In genomic region chr6:57433790-57434189, GRCh38 we compare ENCODE assay signal across 8 cellular contexts.
DNase-seq lines count a peak whose midpoint lies in the region; ATAC-seq, FAIRE-seq and TF ChIP-seq lines count a peak whose summit lies in the region.
"Not testable (repeated sequence)": the region's sequence is repeated elsewhere in the genome, so short reads cannot be mapped to it uniquely, and the experiment has no call there.

No MANE protein-coding gene starts in this region.

- not testable (repeated sequence) for H3K4me3 Mint-ChIP-seq in HFFc6

- H4K20me1 ChIP-seq in BLaER1; Loucy (ENCODE audit: insufficient read depth, low read length, poor library complexity, severe bottlenecking); GM12878 (ENCODE audit: control insufficient read depth, insufficient read depth); fibroblast of lung (ENCODE audit: control insufficient read depth, extremely low read depth, insufficient read depth, low read length); osteoblast (ENCODE audit: insufficient read depth, low read length): not testable (repeated sequence)

- not testable (repeated sequence) for H4K8ac ChIP-seq in mesenchymal stem cell (ENCODE audit: low read length)

- CTCF ChIA-PET in GM12878 (lab: Yijun Ruan, JAX): interaction anchor here (2.0 kb wide), 1 partner anchor 13 kb away, joined by 8 read pairs; no protein-coding TSS in a partner anchor

- H2BK15ac ChIP-seq in mesenchymal stem cell (ENCODE audit: low read depth, poor library complexity, severe bottlenecking): not testable (repeated sequence)

- RAD21 ChIA-PET in GM12878 (lab: Charles Lee; ENCODE audit: unreplicated experiment): not testable (repeated sequence)

- DNase-seq in HFFc6; GM12878 (ENCODE audit: low read depth, low spot score); fibroblast of lung (ENCODE audit: low read depth in 2 of 2); mesenchymal stem cell; osteoblast (ENCODE audit: insufficient read length, low spot score, missing footprints); vagina (ENCODE audit: extremely low spot score in 2 of 2): not testable (repeated sequence)

- H3F3A ChIP-seq in Loucy (ENCODE audit: low read depth): not testable (repeated sequence)

- not testable (repeated sequence) for BruUV-seq in GM12878 (replicated peaks; lab: Mats Ljungman, UMichigan)

- FAIRE-seq in GM12878 (lab: Jason Lieb, UNC): not testable (repeated sequence)

- TF ChIP-seq CTCF in HFFc6 (IDR thresholded peaks at IDR 0.05); Loucy (conservative IDR thresholded peaks at IDR 0.05; ENCODE audit: low read length); GM12878 (IDR thresholded peaks at IDR 0.05 in 2 of 3, conservative IDR thresholded peaks at IDR 0.05 in 1 of 3; ENCODE audit: control insufficient read depth in 2 of 3, extremely low read depth in 1 of 3, insufficient read depth in 1 of 3, low read depth in 3 of 3, low read length in 3 of 3); fibroblast of lung (conservative IDR thresholded peaks at IDR 0.05 in 1 of 2, IDR thresholded peaks at IDR 0.05 in 1 of 2; ENCODE audit: low read depth in 1 of 2, low read length in 2 of 2); osteoblast (IDR thresholded peaks at IDR 0.05; ENCODE audit: extremely low read depth, low read depth, low read length); vagina (IDR thresholded peaks at IDR 0.05): not testable (repeated sequence)

- not testable (repeated sequence) for TF ChIP-seq POLR2A in GM12878 (IDR thresholded peaks at IDR 0.05; ENCODE audit: low read depth, low read length); vagina (IDR thresholded peaks at IDR 0.05)

- peak overlapping the region; percentile 69 for H3K27ac Mint-ChIP-seq in HFFc6

- not testable (repeated sequence) for H3K9me3 Mint-ChIP-seq in HFFc6

- not testable (repeated sequence) for H3K23ac ChIP-seq in mesenchymal stem cell (ENCODE audit: low read length in 2 of 2)

- H3K27ac ChIP-seq in BLaER1 (peak overlapping the region; percentile 91), GM12878 (ENCODE audit: control insufficient read depth, insufficient read depth) (peak overlapping the region; percentile 14; the same call in 1 of the 2 replicates), fibroblast of lung (ENCODE audit: insufficient read depth, low read length) (peak overlapping the region; percentile 26), osteoblast (ENCODE audit: low read depth, low read length) (peak overlapping the region; percentile 12), vagina (peak overlapping the region; percentile 3)
- H3K27ac ChIP-seq in mesenchymal stem cell (ENCODE audit: low read length, poor library complexity, severe bottlenecking): not testable (repeated sequence)

- not testable (repeated sequence) for H3K4ac ChIP-seq in mesenchymal stem cell (ENCODE audit: low read depth in 1 of 2, low read length in 2 of 2)

- not testable (repeated sequence) for ATAC-seq in GM12878

- H2BK5ac ChIP-seq in mesenchymal stem cell (ENCODE audit: low read depth, low read length, poor library complexity, severe bottlenecking): not testable (repeated sequence)

- H3K36me3 Mint-ChIP-seq in HFFc6 (ENCODE audit: low read depth): peaks cover 38% of the 10 kb centered on the region

- peak overlapping the region; percentile 87 for H3K4me2 ChIP-seq in BLaER1
- H3K4me2 ChIP-seq in Loucy (ENCODE audit: low read depth, low read length, poor library complexity, severe bottlenecking): peak overlapping the region; percentile 64
- H3K4me2 ChIP-seq in GM12878 (ENCODE audit: control insufficient read depth, insufficient read depth); fibroblast of lung (ENCODE audit: extremely low read depth, insufficient read depth, low read length); mesenchymal stem cell (ENCODE audit: low read length, poor library complexity, severe bottlenecking): not testable (repeated sequence)
- H3K4me2 ChIP-seq in osteoblast (ENCODE audit: insufficient read depth, low read length): peak overlapping the region; percentile 16

- not testable (repeated sequence) for H3K27me3 ChIP-seq in BLaER1; Loucy (ENCODE audit: insufficient read depth, low read length, poor library complexity, severe bottlenecking); GM12878 (replicated peaks in 1 of 2; ENCODE audit: control insufficient read depth in 2 of 2, insufficient read depth in 2 of 2, low read length in 1 of 2); fibroblast of lung (ENCODE audit: control insufficient read depth, insufficient read depth, low read length); mesenchymal stem cell (ENCODE audit: control insufficient read depth in 1 of 2, insufficient read depth in 1 of 2, low read length in 2 of 2); osteoblast (ENCODE audit: insufficient read depth, low read length); vagina

- not testable (repeated sequence) for H2BK12ac ChIP-seq in mesenchymal stem cell (ENCODE audit: low read length in 2 of 2)

- WGBS in GM12878 (ENCODE audit: insufficient coverage, insufficient replicate concordance, low lambda C conversion rate, missing lambda C conversion rate): 96% methylated on average over 9 of the region's 9 CpGs
- over 99% methylated on average over 9 of the region's 9 CpGs for WGBS in mesenchymal stem cell

- H3K9me3 ChIP-seq in BLaER1; Loucy (ENCODE audit: insufficient read depth, low read depth, low read length); GM12878 (replicated peaks; ENCODE audit: control insufficient read depth, insufficient read depth, low read length); fibroblast of lung (ENCODE audit: control insufficient read depth, insufficient read depth, low read depth, low read length); mesenchymal stem cell (ENCODE audit: control insufficient read depth, low read length); osteoblast (ENCODE audit: low read depth, low read length); vagina: not testable (repeated sequence)

- H2AK5ac ChIP-seq in mesenchymal stem cell (ENCODE audit: low read length, severe bottlenecking): not testable (repeated sequence)

- not testable (repeated sequence) for H2BK120ac ChIP-seq in mesenchymal stem cell (ENCODE audit: low read depth, low read length)

- not testable (repeated sequence) for H3K14ac ChIP-seq in mesenchymal stem cell (ENCODE audit: low read length in 2 of 2)

- not testable (repeated sequence) for TF ChIP-seq EP300 in GM12878 (IDR thresholded peaks at IDR 0.05; ENCODE audit: borderline replicate concordance in 1 of 2, control insufficient read depth in 1 of 2, low read depth in 2 of 2, low read length in 2 of 2)

- H3K9me2 ChIP-seq in Loucy (replicated peaks; ENCODE audit: low read depth, low read length): not testable (repeated sequence)

- intact Hi-C loops in GM12878 (cut with micrococcal nuclease; ENCODE audit: unreplicated experiment); vagina (cut with DNase I): not testable (repeated sequence)

- not testable (repeated sequence) for H3K36me3 ChIP-seq in BLaER1; Loucy (ENCODE audit: insufficient read depth, low read length); GM12878 (ENCODE audit: control insufficient read depth in 2 of 2, insufficient read depth in 2 of 2, low read length in 1 of 2); fibroblast of lung (ENCODE audit: control insufficient read depth, insufficient read depth, low read length); mesenchymal stem cell (ENCODE audit: control insufficient read depth in 1 of 2, insufficient read depth in 2 of 2, low read depth in 1 of 2, low read length in 2 of 2); osteoblast (ENCODE audit: insufficient read depth, low read length); vagina

- H3K9ac ChIP-seq in BLaER1 (peak overlapping the region; percentile 63), mesenchymal stem cell (ENCODE audit: low read length) (peak overlapping the region; percentile 16)
- not testable (repeated sequence) for H3K9ac ChIP-seq in Loucy (ENCODE audit: low read depth, low read length, poor library complexity, severe bottlenecking); GM12878 (ENCODE audit: control insufficient read depth, insufficient read depth, low read length); fibroblast of lung (ENCODE audit: insufficient read depth, low read length)

- H2AFZ ChIP-seq in Loucy (ENCODE audit: low read length); GM12878 (ENCODE audit: control insufficient read depth, low read depth, low read length); fibroblast of lung (ENCODE audit: low read length); mesenchymal stem cell (ENCODE audit: low read depth, low read length): not testable (repeated sequence)
- peak overlapping the region; percentile 57 for H2AFZ ChIP-seq in osteoblast (ENCODE audit: low read length)

- H3K4me1 ChIP-seq in BLaER1: peaks cover 56% of the 10 kb centered on the region
- peaks cover 62% of the 10 kb centered on the region for H3K4me1 ChIP-seq in Loucy (ENCODE audit: insufficient read depth, low read length, poor library complexity, severe bottlenecking)
- not testable (repeated sequence) for H3K4me1 ChIP-seq in GM12878 (ENCODE audit: control insufficient read depth, insufficient read depth, low read length); mesenchymal stem cell (ENCODE audit: control insufficient read depth, insufficient read depth, low read depth, low read length)
- peaks cover 10% of the 10 kb centered on the region for H3K4me1 ChIP-seq in fibroblast of lung (ENCODE audit: control insufficient read depth, extremely low read depth, insufficient read depth, low read length)
- H3K4me1 ChIP-seq in osteoblast (ENCODE audit: insufficient read depth, low read length): peaks cover 32% of the 10 kb centered on the region
- H3K4me1 ChIP-seq in vagina: peaks cover 13% of the 10 kb centered on the region

- in situ Hi-C loops in GM12878 (cut with MboI): not testable (repeated sequence)

- H3K18ac ChIP-seq in mesenchymal stem cell (ENCODE audit: low read depth in 1 of 2, low read length in 2 of 2): peak overlapping the region in 1 of 2 experiments; percentile 21

- H3K4me3 ChIP-seq in BLaER1: peak overlapping the region; percentile 53; the same call in 1 of the 2 replicates
- H3K4me3 ChIP-seq in Loucy (ENCODE audit: low read length, poor library complexity, severe bottlenecking): peak overlapping the region; percentile 38
- H3K4me3 ChIP-seq in GM12878; fibroblast of lung (replicated peaks in 1 of 4; ENCODE audit: control extremely low read depth in 1 of 4, insufficient read depth in 1 of 4, low read depth in 3 of 4, low read length in 4 of 4); mesenchymal stem cell (ENCODE audit: insufficient read depth in 1 of 2, low read depth in 1 of 2, low read length in 2 of 2); osteoblast (ENCODE audit: insufficient read depth, low read length); vagina: not testable (repeated sequence)

- SMC1A ChIA-PET in GM12878 (lab: Charles Lee; ENCODE audit: uncharacterized antibody, unreplicated experiment): interaction anchor here (1.1 to 1.2 kb wide), 2 partner anchors 12 to 117 kb away, joined by 3 to 5 read pairs; no protein-coding TSS in a partner anchor

- peaks cover 11% of the 10 kb centered on the region; the same call in 1 of the 2 replicates for H3K79me2 ChIP-seq in Loucy (ENCODE audit: insufficient read depth, low read length)
- not testable (repeated sequence) for H3K79me2 ChIP-seq in GM12878 (ENCODE audit: control insufficient read depth, insufficient read depth, low read length); fibroblast of lung (ENCODE audit: control insufficient read depth, insufficient read depth, low read length)
- peaks cover 29% of the 10 kb centered on the region for H3K79me2 ChIP-seq in osteoblast (ENCODE audit: insufficient read depth, low read length)

- H3K4me1 Mint-ChIP-seq in HFFc6 (ENCODE audit: low read depth): peaks cover 81% of the 10 kb centered on the region

- not testable (repeated sequence) for H3K79me1 ChIP-seq in mesenchymal stem cell (replicated peaks; ENCODE audit: low read length, poor library complexity, severe bottlenecking)

- not testable (repeated sequence) for TF ChIP-seq RAD21 in GM12878 (IDR thresholded peaks at IDR 0.05; ENCODE audit: insufficient read depth, low read depth, low read length)

- H4K91ac ChIP-seq in mesenchymal stem cell (ENCODE audit: low read length): not testable (repeated sequence)

- H3K27me3 Mint-ChIP-seq in HFFc6 (ENCODE audit: insufficient read depth): not testable (repeated sequence)

- POLR2A ChIA-PET in GM12878 (lab: Charles Lee): not testable (repeated sequence)
